Comparison of ENCODE assay signal across 32 cellular contexts in genomic region chr4:146252941-146253340, GRCh38. TPM values are rescaled to one million over a fixed set of nuclear protein-coding genes. Genes with fewer than 3 reads are reported as not detected.
"Had no signal": no experiment of that assay in that cellular context is flagged by ENCODE, and none has a peak within 500 bp of the region (broad histone marks: within the 10 kb centered on the region; RNA-seq: fewer than 3 reads in every experiment).

No MANE protein-coding gene starts in this region.

- H3K27me3 ChIP-seq: heart right ventricle, left lung, ovary, sigmoid colon, tibial nerve, upper lobe of left lung, vagina had no signal

- DNase-seq: heart right ventricle; hippocampal formation; kidney glomerular epithelial cell; left cardiac atrium; left lung; mesendoderm; naive thymus-derived CD4-positive, alpha-beta T cell; ovary; retina; right cardiac atrium; sigmoid colon; stimulated activated CD4-positive, alpha-beta T cell treated with anti-CD3 and anti-CD28 coated beads, Interleukin-1b, Interleukin-23, amount 100 ng/mL, for 48 hours; stimulated activated CD4-positive, alpha-beta T cell treated with anti-CD3 and anti-CD28 coated beads, Interleukin-2, amount 100 ng/mL, for 48 hours; stimulated activated CD4-positive, alpha-beta T cell treated with anti-CD3 and anti-CD28 coated beads, Interleukin-4, amount 100 ng/mL, for 4 hours; stimulated activated CD8-positive, alpha-beta memory T cell treated with anti-CD3 and anti-CD28 coated beads, Interleukin-4, amount 100 ng/mL, for 48 hours; stimulated activated naive CD4-positive, alpha-beta T cell treated with Interleukin-2 at 50 U/mL for 16 hours; stimulated activated naive CD8-positive, alpha-beta T cell treated with anti-CD3 and anti-CD28 coated beads, Interleukin-15, amount 100 ng/mL, for 72 hours; substantia nigra; upper lobe of left lung had no signal

- FAIRE-seq: keratinocyte had no signal

- H3K9me3 Mint-ChIP-seq: mesothelial cell of epicardium; naive thymus-derived CD4-positive, alpha-beta T cell; natural killer cell treated with Interleukin-12 subunit alpha and Interleukin-12 subunit beta and Interleukin-15 and Interleukin-18, amount 100 ng/mL, for 72 hours; stimulated activated memory B cell treated with anti-CD40 and anti-IgM and Interleukin-4, amounts not matched to agents 10 μg/mL and 1 μg/mL and 100 μg/mL, for 72 hours; stimulated activated naive CD8-positive, alpha-beta T cell treated with anti-CD3 and anti-CD28 coated beads, Interleukin-15, amount 100 ng/mL, for 72 hours had no signal

- H3K27me3 Mint-ChIP-seq: naive thymus-derived CD4-positive, alpha-beta T cell; natural killer cell treated with Interleukin-12 subunit alpha and Interleukin-12 subunit beta and Interleukin-15 and Interleukin-18, amount 100 ng/mL, for 72 hours; stimulated activated memory B cell treated with anti-CD40 and anti-IgM and Interleukin-4, amounts not matched to agents 10 μg/mL and 1 μg/mL and 100 μg/mL, for 72 hours; stimulated activated naive CD8-positive, alpha-beta T cell treated with anti-CD3 and anti-CD28 coated beads, Interleukin-15, amount 100 ng/mL, for 72 hours had no signal

- H3K4me3 ChIP-seq: heart right ventricle, left lung, lung, ovary, prostate gland, sigmoid colon, smooth muscle cell, tibial nerve, upper lobe of left lung, vagina had no signal

- H3K4me1 Mint-ChIP-seq: naive thymus-derived CD4-positive, alpha-beta T cell; stimulated activated memory B cell treated with anti-CD40 and anti-IgM and Interleukin-4, amounts not matched to agents 10 μg/mL and 1 μg/mL and 100 μg/mL, for 72 hours; stimulated activated naive CD8-positive, alpha-beta T cell treated with anti-CD3 and anti-CD28 coated beads, Interleukin-15, amount 100 ng/mL, for 72 hours had no signal

- H3K4me3 Mint-ChIP-seq: mesothelial cell of epicardium; naive thymus-derived CD4-positive, alpha-beta T cell; natural killer cell treated with Interleukin-12 subunit alpha and Interleukin-12 subunit beta and Interleukin-15 and Interleukin-18, amount 100 ng/mL, for 72 hours; stimulated activated memory B cell treated with anti-CD40 and anti-IgM and Interleukin-4, amounts not matched to agents 10 μg/mL and 1 μg/mL and 100 μg/mL, for 72 hours; stimulated activated naive CD8-positive, alpha-beta T cell treated with anti-CD3 and anti-CD28 coated beads, Interleukin-15, amount 100 ng/mL, for 72 hours had no signal

- H3K27ac ChIP-seq: heart right ventricle, left lung, ovary, prostate gland, sigmoid colon, tibial nerve, upper lobe of left lung, vagina had no signal

- H3K9me3 ChIP-seq: heart right ventricle, left lung, ovary, prostate gland, sigmoid colon, tibial nerve, upper lobe of left lung, vagina had no signal

- H3K4me2 ChIP-seq: smooth muscle cell had no signal

- ATAC-seq: heart right ventricle; left cardiac atrium; left lung; naive thymus-derived CD4-positive, alpha-beta T cell; natural killer cell treated with Interleukin-12 subunit alpha and Interleukin-12 subunit beta and Interleukin-15 and Interleukin-18, amount 100 ng/mL, for 72 hours; right cardiac atrium; stimulated activated memory B cell treated with anti-CD40 and anti-IgM and Interleukin-4, amounts not matched to agents 10 μg/mL and 1 μg/mL and 100 μg/mL, for 72 hours; stimulated activated naive CD8-positive, alpha-beta T cell treated with anti-CD3 and anti-CD28 coated beads, Interleukin-15, amount 100 ng/mL, for 72 hours had no signal

- H3K27ac Mint-ChIP-seq: mesothelial cell of epicardium; natural killer cell treated with Interleukin-12 subunit alpha and Interleukin-12 subunit beta and Interleukin-15 and Interleukin-18, amount 100 ng/mL, for 72 hours; stimulated activated memory B cell treated with anti-CD40 and anti-IgM and Interleukin-4, amounts not matched to agents 10 μg/mL and 1 μg/mL and 100 μg/mL, for 72 hours had no signal

- H3K36me3 ChIP-seq: ovary, prostate gland, vagina had no signal

- H3K4me1 ChIP-seq: heart right ventricle, left lung, prostate gland, sigmoid colon, vagina had no signal

RNA-seq across cellular contexts. Expression of gene REELD1, which starts 38.6 kb away (rescaled TPM):
- total RNA-seq: myocyte, smooth muscle cell, temporal lobe, urinary bladder had no signal
- polyA plus RNA-seq: keratinocyte, neural cell, ovary, smooth muscle cell had no signal
